23 cellular contexts compared by ENCODE assay signal in genomic region chr6:85856235-85856634, GRCh38.
"Had no signal": no experiment of that assay in that cellular context is flagged by ENCODE, and none has a peak within 500 bp of the region (broad histone marks: within the 10 kb centered on the region; RNA-seq: fewer than 3 reads in every experiment).

No MANE protein-coding gene starts in this region.

- H3K4me2 ChIP-seq: hepatocyte had no signal

- DNase-seq: colonic mucosa; cortex of kidney; effector CD8-positive, alpha-beta T cell; effector memory CD8-positive, alpha-beta T cell; endodermal cell; foreskin keratinocyte; hypothalamus; immature natural killer cell; islet precursor cell; kidney; kidney glomerular epithelial cell; left colon; lower lobe of right lung; mesenchymal stem cell; mucosa of descending colon; naive B cell; naive thymus-derived CD8-positive, alpha-beta T cell had no signal

- FAIRE-seq: endometrium, frontal cortex, kidney had no signal

- H3K27me3 ChIP-seq: colonic mucosa, esophagus muscularis mucosa, foreskin keratinocyte, gastroesophageal sphincter, hepatocyte had no signal

- H3K27ac ChIP-seq: colonic mucosa, esophagus muscularis mucosa, foreskin keratinocyte, gastroesophageal sphincter, hepatocyte, lower lobe of right lung had no signal

- H3K36me3 ChIP-seq: colonic mucosa, esophagus muscularis mucosa, gastroesophageal sphincter, lower lobe of right lung had no signal

- H3K79me2 ChIP-seq: hepatocyte had no signal

- H3K4me3 ChIP-seq: colonic mucosa, esophagus muscularis mucosa, gastroesophageal sphincter, hepatocyte, lower lobe of right lung, mucosa of descending colon had no signal

- H3K4me1 ChIP-seq: colonic mucosa, esophagus muscularis mucosa, foreskin keratinocyte, gastroesophageal sphincter, lower lobe of right lung had no signal

- H2AFZ ChIP-seq: hepatocyte had no signal

- ATAC-seq: effector memory CD8-positive, alpha-beta T cell; foreskin keratinocyte; gastroesophageal sphincter; left colon; left lobe of liver; lower lobe of right lung; mucosa of descending colon; naive thymus-derived CD8-positive, alpha-beta T cell had no signal

- H3K9me3 ChIP-seq: colonic mucosa, esophagus muscularis mucosa, lower lobe of right lung, mucosa of descending colon had no signal
